ENCODE assay signal across 31 cellular contexts in genomic region chrX:107470971-107471370, GRCh38. TPM values are rescaled to one million over a fixed set of nuclear protein-coding genes. Genes with fewer than 3 reads are reported as not detected.
DNase-seq lines count a peak whose midpoint lies in the region; ATAC-seq, FAIRE-seq and TF ChIP-seq lines count a peak whose summit lies in the region.
"Had no signal": no experiment of that assay in that cellular context is flagged by ENCODE, and none has a peak within 500 bp of the region (broad histone marks: within the 10 kb centered on the region; RNA-seq: fewer than 3 reads in every experiment).

No MANE protein-coding gene starts in this region.

- intact Hi-C loops in naive thymus-derived CD4-positive, alpha-beta T cell (cut with micrococcal nuclease), result no loop called here
- intact Hi-C loops in breast epithelium (cut with DNase I; ENCODE audit: low total_unique reads), result loop anchor here (5.0 kb wide), 1 partner anchor 876 kb away; no protein-coding TSS in a partner anchor

- POLR2A ChIA-PET in H1 (lab: Charles Lee; ENCODE audit: partially characterized antibody), result no interaction called here
- POLR2A ChIA-PET in naive thymus-derived CD4-positive, alpha-beta T cell (lab: Charles Lee), result no interaction called here

- ATAC-seq in naive thymus-derived CD4-positive, alpha-beta T cell, result no peak
- ATAC-seq in GM18520 (IDR thresholded peaks at IDR 0.05; ENCODE audit: unreplicated experiment), result no peak
- ATAC-seq: activated naive CD4-positive, alpha-beta T cell treated with anti-CD3 and anti-CD28 coated beads, Interleukin-2, amount 50 U/mL, for 72 hours; gastrocnemius medialis had no signal

- H3K4me1 ChIP-seq in H1 (replicated peaks in 1 of 4; ENCODE audit: control insufficient read depth in 3 of 4, insufficient read depth in 4 of 4, low read length in 3 of 4) (peaks cover 0 to under 1% (median 0%) of the 10 kb centered on the region in 4 experiments; a peak in 1 of 7 replicates), breast epithelium (no peaks in the 10 kb centered on the region)
- no peaks in the 10 kb centered on the region for H3K4me1 ChIP-seq in naive thymus-derived CD4-positive, alpha-beta T cell (ENCODE audit: control insufficient read depth in 2 of 2, insufficient read depth in 2 of 2, low read length in 2 of 2)
- H3K4me1 ChIP-seq: gastrocnemius medialis, left ventricle myocardium inferior, vagina had no signal

- H3K27me3 Mint-ChIP-seq in naive thymus-derived CD4-positive, alpha-beta T cell, result peaks cover 0 to 7% (median 3%) of the 10 kb centered on the region in 5 donors
- H3K27me3 Mint-ChIP-seq: CD4-positive, CD25-positive, alpha-beta regulatory T cell; stimulated activated naive CD8-positive, alpha-beta T cell treated with anti-CD3 and anti-CD28 coated beads, Interleukin-15, Interleukin-2, amounts not matched to agents 100 ng/mL and 50 ng/mL, for 24 hours had no signal

- TF ChIP-seq EP300 in H1 (IDR thresholded peaks at IDR 0.05; ENCODE audit: borderline replicate concordance in 1 of 2, low read depth in 2 of 2, low read length in 2 of 2), result no peak

- no peak overlapping the region for H2BK5ac ChIP-seq in H1 (ENCODE audit: low read depth, low read length)

- no peak overlapping the region for H3K27ac Mint-ChIP-seq in naive thymus-derived CD4-positive, alpha-beta T cell
- H3K27ac Mint-ChIP-seq: activated CD4-positive, alpha-beta memory T cell treated with anti-CD3 and anti-CD28 coated beads for 36 hours; activated naive CD4-positive, alpha-beta T cell treated with anti-CD3 and anti-CD28 coated beads, Interleukin-2, amount 50 U/mL, for 72 hours; CD4-positive, CD25-positive, alpha-beta regulatory T cell; stimulated activated naive CD8-positive, alpha-beta T cell treated with anti-CD3 and anti-CD28 coated beads, Interleukin-15, Interleukin-2, amounts not matched to agents 100 ng/mL and 50 ng/mL, for 24 hours had no signal

- no peak overlapping the region for H3K56ac ChIP-seq in H1 (replicated peaks; ENCODE audit: insufficient read length, low read depth, low read length)

- peaks cover 0 to 2% (median 0%) of the 10 kb centered on the region in 11 donors for H3K9me3 Mint-ChIP-seq in naive thymus-derived CD4-positive, alpha-beta T cell
- H3K9me3 Mint-ChIP-seq: activated CD4-positive, alpha-beta memory T cell treated with anti-CD3 and anti-CD28 coated beads for 36 hours; activated naive CD4-positive, alpha-beta T cell treated with anti-CD3 and anti-CD28 coated beads, Interleukin-2, amount 50 U/mL, for 72 hours; CD4-positive, CD25-positive, alpha-beta regulatory T cell; stimulated activated naive CD8-positive, alpha-beta T cell treated with anti-CD3 and anti-CD28 coated beads, Interleukin-15, Interleukin-2, amounts not matched to agents 100 ng/mL and 50 ng/mL, for 24 hours had no signal

- H3K27ac ChIP-seq in H1 (ENCODE audit: low read depth, low read length), result no peak overlapping the region
- no peak overlapping the region for H3K27ac ChIP-seq in naive thymus-derived CD4-positive, alpha-beta T cell (ENCODE audit: low read depth, low read length)
- H3K27ac ChIP-seq in breast epithelium, result no peak overlapping the region
- H3K27ac ChIP-seq: gastrocnemius medialis, left ventricle myocardium inferior, skin epidermis, thoracic aorta, vagina had no signal

- no peak overlapping the region for H3K23ac ChIP-seq in H1 (ENCODE audit: insufficient read length)

- TF ChIP-seq CTCF in NB4 (IDR thresholded peaks at IDR 0.05; ENCODE audit: low read depth, low read length) (peak; percentile 8), H1 (IDR thresholded peaks at IDR 0.05; ENCODE audit: control extremely low read depth in 1 of 3, insufficient read depth in 1 of 3, low read depth in 1 of 3, low read length in 3 of 3) (peak; percentile 43 to 59 (median 45)), retinal pigment epithelial cell (conservative IDR thresholded peaks at IDR 0.05; ENCODE audit: low read depth, low read length) (peak; percentile 26), breast epithelium (IDR thresholded peaks at IDR 0.05) (no peak)

- H2AFZ ChIP-seq in H1 (ENCODE audit: low read length), result peak overlapping the region; percentile 32; the same call in 1 of the 2 replicates

- H3K27me3 ChIP-seq in H1 (replicated peaks in 1 of 4; ENCODE audit: control insufficient read depth in 3 of 4, extremely low read depth in 1 of 4, insufficient read depth in 3 of 4, low read length in 3 of 4) (no peaks in the 10 kb centered on the region), breast epithelium (peaks cover 0 to 50% of the 10 kb centered on the region in 2 donors)
- H3K27me3 ChIP-seq in naive thymus-derived CD4-positive, alpha-beta T cell (ENCODE audit: control insufficient read depth in 2 of 2, insufficient read depth in 2 of 2, low read length in 2 of 2), result no peaks in the 10 kb centered on the region
- H3K27me3 ChIP-seq: gastrocnemius medialis, vagina had no signal

- H4K8ac ChIP-seq in H1 (ENCODE audit: extremely low read depth, insufficient read depth, low read length), result no peak overlapping the region

- H3K9me3 ChIP-seq in H1 (ENCODE audit: insufficient read depth in 2 of 2, low read depth in 1 of 2, low read length in 1 of 2) (no peaks in the 10 kb centered on the region), breast epithelium (no peaks in the 10 kb centered on the region)
- H3K9me3 ChIP-seq in naive thymus-derived CD4-positive, alpha-beta T cell (ENCODE audit: control insufficient read depth in 2 of 3, low read length in 3 of 3), result no peaks in the 10 kb centered on the region
- H3K9me3 ChIP-seq: gastrocnemius medialis, left ventricle myocardium inferior, thoracic aorta, vagina had no signal

- no peaks in the 10 kb centered on the region for H3K36me3 Mint-ChIP-seq in naive thymus-derived CD4-positive, alpha-beta T cell
- H3K36me3 Mint-ChIP-seq: activated CD4-positive, alpha-beta memory T cell treated with anti-CD3 and anti-CD28 coated beads for 36 hours; activated naive CD4-positive, alpha-beta T cell treated with anti-CD3 and anti-CD28 coated beads, Interleukin-2, amount 50 U/mL, for 72 hours; CD4-positive, CD25-positive, alpha-beta regulatory T cell had no signal

- H4K20me1 ChIP-seq in H1 (replicated peaks in 1 of 2; ENCODE audit: control insufficient read depth in 1 of 2, insufficient read depth in 2 of 2, low read length in 2 of 2), result no peaks in the 10 kb centered on the region

- no peak overlapping the region for H2BK120ac ChIP-seq in H1 (replicated peaks; ENCODE audit: low read depth, low read length)

- H3K14ac ChIP-seq in H1 (ENCODE audit: insufficient read length), result no peak overlapping the region

- DNase-seq in DMS 273 (lab: John Stamatoyannopoulos, UW; ENCODE audit: unreplicated experiment) (peak; percentile 9), DMS 273 treated with DMSO at 0.1 percent for 48 hours (lab: John Stamatoyannopoulos, UW) (no peak), NB4 (ENCODE audit: low read depth) (no peak), H1 (ENCODE audit: low read depth in 1 of 2, low spot score in 2 of 2) (no peak), retinal pigment epithelial cell (ENCODE audit: low read depth) (no peak), breast epithelium (ENCODE audit: low spot score in 2 of 2) (no peak)
- DNase-seq in naive thymus-derived CD4-positive, alpha-beta T cell, result no peak
- DNase-seq: 8988T; activated CD4-positive, alpha-beta memory T cell treated with anti-CD3 and anti-CD28 coated beads for 36 hours; activated CD4-positive, CD25-positive, alpha-beta regulatory T cell treated with anti-CD3 and anti-CD28 coated beads, Interleukin-2, amount 50 U/mL, for 72 hours; activated CD8-positive, alpha-beta memory T cell treated with anti-CD3 and anti-CD28 coated beads, Interleukin-2, amount 50 U/mL, for 4 hours; CD4-positive, CD25-positive, alpha-beta regulatory T cell; gastrocnemius medialis; hippocampal formation; left ventricle myocardium inferior; NCI-H1092; NCI-H1694 treated with DMSO at 0.1 percent for 48 hours; NCI-H2171 treated with DMSO at 0.1 percent for 48 hours; NCI-H524 had no signal

- no peaks in the 10 kb centered on the region for H3K4me1 Mint-ChIP-seq in naive thymus-derived CD4-positive, alpha-beta T cell
- H3K4me1 Mint-ChIP-seq: CD4-positive, CD25-positive, alpha-beta regulatory T cell had no signal

- no peak overlapping the region for H4K5ac ChIP-seq in H1 (ENCODE audit: insufficient read length, low read depth, low read length)

- CTCF ChIA-PET in H1 (lab: Charles Lee; ENCODE audit: partially characterized antibody), result interaction anchor here (0.8 to 2.9 kb wide), 12 partner anchors 10 to 574 kb away, joined by 3 to 13 read pairs (median 6); no protein-coding TSS in a partner anchor
- CTCF ChIA-PET in naive thymus-derived CD4-positive, alpha-beta T cell (lab: Charles Lee), result no interaction called here

- no peaks in the 10 kb centered on the region for H3K79me1 ChIP-seq in H1 (ENCODE audit: low read depth, low read length)

- no peaks in the 10 kb centered on the region for H3K79me2 ChIP-seq in H1 (ENCODE audit: control insufficient read depth in 1 of 2, insufficient read depth in 2 of 2, low read length in 2 of 2)

- H3K36me3 ChIP-seq in H1 (ENCODE audit: control insufficient read depth in 2 of 4, insufficient read depth in 4 of 4, low read length in 3 of 4), result no peaks in the 10 kb centered on the region
- H3K36me3 ChIP-seq in naive thymus-derived CD4-positive, alpha-beta T cell (ENCODE audit: control insufficient read depth in 2 of 3, insufficient read depth in 3 of 3, low read length in 3 of 3), result no peaks in the 10 kb centered on the region
- no peaks in the 10 kb centered on the region for H3K36me3 ChIP-seq in breast epithelium
- H3K36me3 ChIP-seq: gastrocnemius medialis, left ventricle myocardium inferior, thoracic aorta, vagina had no signal

- H2BK15ac ChIP-seq in H1 (ENCODE audit: low read length), result no peak overlapping the region

- H3K4me3 ChIP-seq in NB4 (ENCODE audit: low read depth, low read length), result no peak overlapping the region
- no peak overlapping the region for H3K4me3 ChIP-seq in H1 (ENCODE audit: extremely low read depth in 1 of 4, insufficient read depth in 2 of 4, low read depth in 3 of 4, low read length in 4 of 4)
- H3K4me3 ChIP-seq in retinal pigment epithelial cell (ENCODE audit: low read length), result no peak overlapping the region
- no peak overlapping the region for H3K4me3 ChIP-seq in naive thymus-derived CD4-positive, alpha-beta T cell (ENCODE audit: low read length)
- no peak overlapping the region for H3K4me3 ChIP-seq in breast epithelium
- H3K4me3 ChIP-seq: gastrocnemius medialis, left ventricle myocardium inferior, skin epidermis, thoracic aorta, vagina had no signal

- peak; percentile 72 for FAIRE-seq in H1 (lab: Jason Lieb, UNC)
- FAIRE-seq: D721Med, GM18507, TTC549 had no signal

- no peak overlapping the region for H3K4me3 Mint-ChIP-seq in naive thymus-derived CD4-positive, alpha-beta T cell
- H3K4me3 Mint-ChIP-seq: activated CD4-positive, alpha-beta memory T cell treated with anti-CD3 and anti-CD28 coated beads for 36 hours; CD4-positive, CD25-positive, alpha-beta regulatory T cell; stimulated activated naive CD8-positive, alpha-beta T cell treated with anti-CD3 and anti-CD28 coated beads, Interleukin-15, Interleukin-2, amounts not matched to agents 100 ng/mL and 50 ng/mL, for 24 hours had no signal

- TF ChIP-seq POLR2A in NB4 (IDR thresholded peaks at IDR 0.05; ENCODE audit: extremely low read depth, insufficient read length) (no peak), H1 (IDR thresholded peaks at IDR 0.05; ENCODE audit: control extremely low read depth in 1 of 2, low read depth in 2 of 2, low read length in 2 of 2) (no peak), breast epithelium (IDR thresholded peaks at IDR 0.05) (no peak)

- no peak overlapping the region for H4K91ac ChIP-seq in H1 (replicated peaks; ENCODE audit: insufficient read length, low read length)

- H3K4ac ChIP-seq in H1 (replicated peaks; ENCODE audit: insufficient read length, low read depth, low read length), result no peak overlapping the region

- no peak overlapping the region for H3K18ac ChIP-seq in H1 (ENCODE audit: extremely low read depth, low read length)

- no peak overlapping the region for H2BK12ac ChIP-seq in H1 (ENCODE audit: low read depth, low read length)

- no peak overlapping the region for H2AK5ac ChIP-seq in H1 (ENCODE audit: low read depth, low read length)

- no peak overlapping the region for H2BK20ac ChIP-seq in H1 (ENCODE audit: low read length)

- H3K4me2 ChIP-seq in H1 (ENCODE audit: insufficient read depth in 1 of 2, low read depth in 2 of 2, low read length in 2 of 2), result no peak overlapping the region

- WGBS in H1 (ENCODE audit: extremely low coverage in 1 of 2, insufficient coverage in 1 of 2, insufficient read length in 1 of 2, insufficient replicate concordance in 2 of 2, low coverage in 1 of 2, low lambda C conversion rate in 2 of 2, missing lambda C conversion rate in 1 of 2), 2 experiments, result 52% methylated on average over 3 of the region's 7 CpGs; no CpG with 5 or more reads in 1 of the 2 experiments

- peak; percentile 50 to 61 for TF ChIP-seq RAD21 in H1 (IDR thresholded peaks at IDR 0.05 in 1 of 2, conservative IDR thresholded peaks at IDR 0.05 in 1 of 2; ENCODE audit: low read depth in 2 of 2, low read length in 2 of 2)

- no peaks in the 10 kb centered on the region for H3K23me2 ChIP-seq in H1 (ENCODE audit: low read depth, low read length)

- H3K9ac ChIP-seq in H1 (replicated peaks in 1 of 4; ENCODE audit: extremely low read depth in 1 of 4, low read depth in 3 of 4, low read length in 3 of 4), result no peak overlapping the region

RNA-seq across cellular contexts. Expression of gene FRMPD3, which starts 21.5 kb away (rescaled TPM):
- total RNA-seq in H1 (2021; fragmentation: NEBNext Ultra II Directional; extraction: Animal tissue kit (Norgen Biotek cat#: 25700)), result 0.56 and 0.61 TPM in 2 replicates
- 0.38 and 0.64 TPM in 2 replicates for polyA plus RNA-seq in H1 (2011; rRNA removed)
- polyA plus RNA-seq in H1 (2011; cell fraction: cytosol; rRNA removed), result 0.37 TPM
- polyA plus RNA-seq in H1 (2011; cell fraction: nucleus; rRNA removed), result 1.1 TPM
- 0.32 to 0.57 TPM (median 0.44 TPM) in 4 replicates for polyA plus RNA-seq in H1 (2012, experiment 1 of 2)
- 0.25 TPM for polyA plus RNA-seq in H1 (2012, experiment 2 of 2)
- 0.39 TPM for polyA plus RNA-seq in H1 (2013, experiment 1 of 2)
- polyA plus RNA-seq in H1 (2013, experiment 2 of 2), result 0.37 TPM
- polyA minus RNA-seq in H1 (2011; rRNA and poly(A)+ RNA removed), result 0.49 and 0.79 TPM in 2 replicates
- 0.29 TPM for polyA minus RNA-seq in H1 (2011; cell fraction: cytosol; rRNA and poly(A)+ RNA removed)
- 0.90 TPM for polyA minus RNA-seq in H1 (2011; cell fraction: nucleus; rRNA and poly(A)+ RNA removed)
- 1 to 10 TPM in 1 of 5 experiments, under 1 TPM in 2, not detected in 2; 0.05 to 2.5 (median 0.29) TPM for total RNA-seq in naive thymus-derived CD4-positive, alpha-beta T cell
- not detected for polyA plus RNA-seq in naive thymus-derived CD4-positive, alpha-beta T cell
- total RNA-seq in breast epithelium, result under 1 TPM in 2 of 3 donors, not detected in 1; 0.33 to 0.59 TPM
- total RNA-seq: activated CD4-positive, alpha-beta memory T cell treated with anti-CD3 and anti-CD28 coated beads for 36 hours; activated naive CD4-positive, alpha-beta T cell treated with anti-CD3 and anti-CD28 coated beads, Interleukin-2, amount 50 U/mL, for 72 hours; CD4-positive, CD25-positive, alpha-beta regulatory T cell; gastrocnemius medialis; left ventricle myocardium inferior; pulmonary artery endothelial cell; RPMI7951; T-helper 1 cell treated with Interleukin-12 subunit alpha and Interleukin-12 subunit beta and Interleukin-4 antibody, amounts not matched to agents 30 ng/mL and 1 ng/mL, for 36 hours had no signal
- polyA plus RNA-seq: CD4-positive, CD25-positive, alpha-beta regulatory T cell had no signal

Comparison
In these comparisons a context has a peak if more than half of its experiments do, and no peak if none do; other contexts are left out.
1. CTCF ChIP-seq: peak in NB4 (single experiment), H1 (3 of 3) and retinal pigment epithelial cell (single experiment); none in breast epithelium (0 of 3).